Comparison of ENCODE assay signal across 1 cellular context in the genomic region with DNA sequence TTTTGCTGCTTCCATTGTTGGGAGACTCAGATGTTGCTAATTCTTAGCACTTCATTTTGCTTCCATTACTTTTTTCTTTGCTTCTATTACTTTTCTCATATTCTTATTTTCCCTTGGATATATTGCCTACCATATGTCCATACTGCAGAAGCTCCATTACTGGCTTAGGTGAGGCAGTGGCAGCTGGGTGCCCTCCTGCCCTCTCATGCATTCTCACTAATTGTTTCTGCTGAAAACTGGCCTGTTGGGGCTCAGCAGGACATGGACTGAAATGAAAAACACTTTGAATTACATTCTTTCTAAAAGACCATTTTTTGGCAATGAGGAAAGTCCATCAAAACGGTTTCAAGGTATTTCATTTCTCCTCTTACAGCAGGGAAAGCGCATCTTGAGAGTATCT.
A peak's percentile ranks its signal among the peaks of the same experiment; 100 is the strongest.
TF ChIP-seq lines count a peak whose summit lies in the region.

No MANE protein-coding gene starts in this region.

TF ChIP-seq in HEK293, 187 proteins besides CTCF, POLR2A, EP300 and RAD21 (continued from another document):
- TF ChIP-seq, protein P1, sequence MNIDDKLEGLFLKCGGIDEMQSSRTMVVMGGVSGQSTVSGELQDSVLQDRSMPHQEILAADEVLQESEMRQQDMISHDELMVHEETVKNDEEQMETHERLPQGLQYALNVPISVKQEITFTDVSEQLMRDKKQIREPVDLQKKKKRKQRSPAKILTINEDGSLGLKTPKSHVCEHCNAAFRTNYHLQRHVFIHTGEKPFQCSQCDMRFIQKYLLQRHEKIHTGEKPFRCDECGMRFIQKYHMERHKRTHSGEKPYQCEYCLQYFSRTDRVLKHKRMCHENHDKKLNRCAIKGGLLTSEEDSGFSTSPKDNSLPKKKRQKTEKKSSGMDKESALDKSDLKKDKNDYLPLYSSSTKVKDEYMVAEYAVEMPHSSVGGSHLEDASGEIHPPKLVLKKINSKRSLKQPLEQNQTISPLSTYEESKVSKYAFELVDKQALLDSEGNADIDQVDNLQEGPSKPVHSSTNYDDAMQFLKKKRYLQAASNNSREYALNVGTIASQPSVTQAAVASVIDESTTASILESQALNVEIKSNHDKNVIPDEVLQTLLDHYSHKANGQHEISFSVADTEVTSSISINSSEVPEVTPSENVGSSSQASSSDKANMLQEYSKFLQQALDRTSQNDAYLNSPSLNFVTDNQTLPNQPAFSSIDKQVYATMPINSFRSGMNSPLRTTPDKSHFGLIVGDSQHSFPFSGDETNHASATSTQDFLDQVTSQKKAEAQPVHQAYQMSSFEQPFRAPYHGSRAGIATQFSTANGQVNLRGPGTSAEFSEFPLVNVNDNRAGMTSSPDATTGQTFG (tag by site-specific recombination; IDR thresholded peaks at IDR 0.05; ENCODE audit: borderline replicate concordance) = no peak
- TF ChIP-seq ZNF785 (tag by site-specific recombination; IDR thresholded peaks at IDR 0.05) (no peak), ZIC2 (tag by site-specific recombination; IDR thresholded peaks at IDR 0.05) (peak; percentile 35; the same call in 1 of the 2 replicates)
- TF ChIP-seq, protein P2, sequence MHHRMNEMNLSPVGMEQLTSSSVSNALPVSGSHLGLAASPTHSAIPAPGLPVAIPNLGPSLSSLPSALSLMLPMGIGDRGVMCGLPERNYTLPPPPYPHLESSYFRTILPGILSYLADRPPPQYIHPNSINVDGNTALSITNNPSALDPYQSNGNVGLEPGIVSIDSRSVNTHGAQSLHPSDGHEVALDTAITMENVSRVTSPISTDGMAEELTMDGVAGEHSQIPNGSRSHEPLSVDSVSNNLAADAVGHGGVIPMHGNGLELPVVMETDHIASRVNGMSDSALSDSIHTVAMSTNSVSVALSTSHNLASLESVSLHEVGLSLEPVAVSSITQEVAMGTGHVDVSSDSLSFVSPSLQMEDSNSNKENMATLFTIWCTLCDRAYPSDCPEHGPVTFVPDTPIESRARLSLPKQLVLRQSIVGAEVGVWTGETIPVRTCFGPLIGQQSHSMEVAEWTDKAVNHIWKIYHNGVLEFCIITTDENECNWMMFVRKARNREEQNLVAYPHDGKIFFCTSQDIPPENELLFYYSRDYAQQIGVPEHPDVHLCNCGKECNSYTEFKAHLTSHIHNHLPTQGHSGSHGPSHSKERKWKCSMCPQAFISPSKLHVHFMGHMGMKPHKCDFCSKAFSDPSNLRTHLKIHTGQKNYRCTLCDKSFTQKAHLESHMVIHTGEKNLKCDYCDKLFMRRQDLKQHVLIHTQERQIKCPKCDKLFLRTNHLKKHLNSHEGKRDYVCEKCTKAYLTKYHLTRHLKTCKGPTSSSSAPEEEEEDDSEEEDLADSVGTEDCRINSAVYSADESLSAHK (tag by site-specific recombination; IDR thresholded peaks at IDR 0.05) = peak; percentile 46; the same call in 1 of the 2 replicates
- TF ChIP-seq, protein P3, sequence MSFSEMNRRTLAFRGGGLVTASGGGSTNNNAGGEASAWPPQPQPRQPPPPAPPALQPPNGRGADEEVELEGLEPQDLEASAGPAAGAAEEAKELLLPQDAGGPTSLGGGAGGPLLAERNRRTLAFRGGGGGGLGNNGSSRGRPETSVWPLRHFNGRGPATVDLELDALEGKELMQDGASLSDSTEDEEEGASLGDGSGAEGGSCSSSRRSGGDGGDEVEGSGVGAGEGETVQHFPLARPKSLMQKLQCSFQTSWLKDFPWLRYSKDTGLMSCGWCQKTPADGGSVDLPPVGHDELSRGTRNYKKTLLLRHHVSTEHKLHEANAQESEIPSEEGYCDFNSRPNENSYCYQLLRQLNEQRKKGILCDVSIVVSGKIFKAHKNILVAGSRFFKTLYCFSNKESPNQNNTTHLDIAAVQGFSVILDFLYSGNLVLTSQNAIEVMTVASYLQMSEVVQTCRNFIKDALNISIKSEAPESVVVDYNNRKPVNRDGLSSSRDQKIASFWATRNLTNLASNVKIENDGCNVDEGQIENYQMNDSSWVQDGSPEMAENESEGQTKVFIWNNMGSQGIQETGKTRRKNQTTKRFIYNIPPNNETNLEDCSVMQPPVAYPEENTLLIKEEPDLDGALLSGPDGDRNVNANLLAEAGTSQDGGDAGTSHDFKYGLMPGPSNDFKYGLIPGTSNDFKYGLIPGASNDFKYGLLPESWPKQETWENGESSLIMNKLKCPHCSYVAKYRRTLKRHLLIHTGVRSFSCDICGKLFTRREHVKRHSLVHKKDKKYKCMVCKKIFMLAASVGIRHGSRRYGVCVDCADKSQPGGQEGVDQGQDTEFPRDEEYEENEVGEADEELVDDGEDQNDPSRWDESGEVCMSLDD (tag by site-specific recombination; IDR thresholded peaks at IDR 0.05) = no peak
